ENCODE assay signal across 27 cellular contexts in genomic region chr11:107996025-107996776, GRCh38.
"Had no signal": no experiment of that assay in that cellular context is flagged by ENCODE, and none has a peak within 500 bp of the region (broad histone marks: within the 10 kb centered on the region; RNA-seq: fewer than 3 reads in every experiment).

No MANE protein-coding gene starts in this region.

- ATAC-seq: activated naive CD4-positive, alpha-beta T cell treated with anti-CD3 and anti-CD28 coated beads, Interleukin-2, amount 50 U/mL, for 72 hours; activated naive CD8-positive, alpha-beta T cell treated with anti-CD3 and anti-CD28 coated beads, Interleukin-2, amount 50 U/mL, for 24 hours; activated T-cell treated with anti-CD3 and anti-CD28 coated beads, Interleukin-2, amount 50 U/mL, for 4 hours had no signal

- H3K36me3 ChIP-seq: MG63 had no signal

- H3K27me3 ChIP-seq: MG63 had no signal

- H3K9me3 ChIP-seq: MG63 had no signal

- H3K9ac ChIP-seq: KMS-11 had no signal

- H3K4me1 Mint-ChIP-seq: activated CD4-positive, alpha-beta T cell treated with anti-CD3 and anti-CD28 coated beads, Interleukin-2, amount 10 ng/mL, durations not matched to agents 7 days and 5 days; activated naive CD8-positive, alpha-beta T cell treated with anti-CD3 and anti-CD28 coated beads, Interleukin-2, amount 50 U/mL, for 24 hours; brain had no signal

- H3K27ac Mint-ChIP-seq: activated CD4-positive, alpha-beta memory T cell treated with anti-CD3 and anti-CD28 coated beads for 36 hours; activated CD4-positive, alpha-beta T cell treated with anti-CD3 and anti-CD28 coated beads, Interleukin-2, amount 10 ng/mL, durations not matched to agents 7 days and 5 days; activated naive CD4-positive, alpha-beta T cell treated with anti-CD3 and anti-CD28 coated beads, Interleukin-2, amount 50 U/mL, for 72 hours; activated naive CD8-positive, alpha-beta T cell treated with anti-CD3 and anti-CD28 coated beads, Interleukin-2, amount 50 U/mL, for 24 hours; brain; IgD-negative memory B cell had no signal

- H3K27ac ChIP-seq: KMS-11 had no signal

- H3K4me3 Mint-ChIP-seq: activated CD4-positive, alpha-beta memory T cell treated with anti-CD3 and anti-CD28 coated beads for 36 hours; activated CD4-positive, alpha-beta T cell treated with anti-CD3 and anti-CD28 coated beads, Interleukin-2, amount 10 ng/mL, durations not matched to agents 7 days and 5 days; activated naive CD8-positive, alpha-beta T cell treated with anti-CD3 and anti-CD28 coated beads, Interleukin-2, amount 50 U/mL, for 24 hours; activated T-cell treated with anti-CD3 and anti-CD28 coated beads, Interleukin-2, amount 50 U/mL, for 4 hours; brain; IgD-negative memory B cell had no signal

- H3K36me3 Mint-ChIP-seq: activated CD4-positive, alpha-beta memory T cell treated with anti-CD3 and anti-CD28 coated beads for 36 hours; activated naive CD4-positive, alpha-beta T cell treated with anti-CD3 and anti-CD28 coated beads, Interleukin-2, amount 50 U/mL, for 72 hours; brain had no signal

- H3K4me3 ChIP-seq: MG63 had no signal

- H3K9me3 Mint-ChIP-seq: activated CD4-positive, alpha-beta memory T cell treated with anti-CD3 and anti-CD28 coated beads for 36 hours; activated CD4-positive, alpha-beta T cell treated with anti-CD3 and anti-CD28 coated beads, Interleukin-2, amount 10 ng/mL, durations not matched to agents 7 days and 5 days; activated naive CD4-positive, alpha-beta T cell treated with anti-CD3 and anti-CD28 coated beads, Interleukin-2, amount 50 U/mL, for 72 hours; activated naive CD8-positive, alpha-beta T cell treated with anti-CD3 and anti-CD28 coated beads, Interleukin-2, amount 50 U/mL, for 24 hours; activated T-cell treated with anti-CD3 and anti-CD28 coated beads, Interleukin-2, amount 50 U/mL, for 4 hours; IgD-negative memory B cell had no signal

- DNase-seq: activated CD4-positive, alpha-beta memory T cell treated with anti-CD3 and anti-CD28 coated beads for 36 hours; activated CD4-positive, alpha-beta T cell treated with anti-CD3 and anti-CD28 coated beads, Interleukin-2, amount 10 ng/mL, durations not matched to agents 7 days and 5 days; activated CD4-positive, CD25-positive, alpha-beta regulatory T cell; activated CD8-positive, alpha-beta memory T cell treated with anti-CD3 and anti-CD28 coated beads for 24 hours; activated effector memory CD4-positive, alpha-beta T cell treated with anti-CD3 and anti-CD28 coated beads, Interleukin-2, amount 50 U/mL, for 16 hours; activated naive CD4-positive, alpha-beta T cell treated with Interleukin-2 at 50 U/mL for 16 hours; activated naive CD8-positive, alpha-beta T cell treated with anti-CD3 and anti-CD28 coated beads, Interleukin-2, amount 50 U/mL, for 24 hours; activated T-cell treated with anti-CD3 and anti-CD28 coated beads, Interleukin-2, amount 50 U/mL, for 4 hours; amygdala; MG63; MV-4-11; NCI-H1092 treated with DMSO at 0.1 percent for 48 hours; NCI-H1417 treated with DMSO at 0.1 percent for 48 hours; NCI-H1694; NCI-H2029; NCI-H2107; NCI-H345; NCI-H510A; NCI-H526 treated with DMSO at 0.1 percent for 48 hours; NCI-H82; SIG-M5; T-helper 2 cell; T1000 had no signal
